Comparison of ENCODE assay signal across 24 cellular contexts in genomic region chr14:74917200-74917543, GRCh38. TPM values are rescaled to one million over a fixed set of nuclear protein-coding genes. Genes with fewer than 3 reads are reported as not detected.
DNase-seq lines count a peak whose midpoint lies in the region; ATAC-seq and TF ChIP-seq lines count a peak whose summit lies in the region.
"Had no signal": no experiment of that assay in that cellular context is flagged by ENCODE, and none has a peak within 500 bp of the region (broad histone marks: within the 10 kb centered on the region; RNA-seq: fewer than 3 reads in every experiment).

No MANE protein-coding gene starts in this region.

- intact Hi-C loops in ascending aorta (cut with DNase I) = loop anchor here (10.0 kb wide), 1 partner anchor 388 kb away; no protein-coding TSS in a partner anchor

- peaks cover 2 to 13% of the 10 kb centered on the region in 2 donors for H3K4me1 ChIP-seq in ascending aorta
- H3K4me1 ChIP-seq in cardiac muscle cell (ENCODE audit: low read depth) = peaks cover 17% of the 10 kb centered on the region
- H3K4me1 ChIP-seq in rectal smooth muscle tissue (ENCODE audit: control insufficient read depth, insufficient read depth, low read length) = no peaks in the 10 kb centered on the region
- H3K4me1 ChIP-seq in upper lobe of left lung = peaks cover 0 to 11% (median 6%) of the 10 kb centered on the region in 4 donors

- WGBS in upper lobe of left lung, 2 donors = 95% methylated on average over 4 of the region's 4 CpGs

- no peak for ATAC-seq in upper lobe of left lung (ENCODE audit: low FRiP score in 2 of 2)
- ATAC-seq in HG03432 (IDR thresholded peaks at IDR 0.05; ENCODE audit: unreplicated experiment) = no peak
- ATAC-seq in GM21526 (IDR thresholded peaks at IDR 0.05; ENCODE audit: low FRiP score, unreplicated experiment) = no peak
- ATAC-seq: effector memory CD8-positive, alpha-beta T cell had no signal

- no peaks in the 10 kb centered on the region for H3K36me3 ChIP-seq in ascending aorta
- H3K36me3 ChIP-seq in cardiac muscle cell = no peaks in the 10 kb centered on the region
- no peaks in the 10 kb centered on the region for H3K36me3 ChIP-seq in rectal smooth muscle tissue (ENCODE audit: control insufficient read depth, insufficient read depth, low read length)
- H3K36me3 ChIP-seq in upper lobe of left lung = no peaks in the 10 kb centered on the region

- TF ChIP-seq CTCF in ascending aorta (IDR thresholded peaks at IDR 0.05) = no peak
- no peak for TF ChIP-seq CTCF in cardiac muscle cell (IDR thresholded peaks at IDR 0.05; ENCODE audit: low read depth, low read length)
- no peak for TF ChIP-seq CTCF in upper lobe of left lung (IDR thresholded peaks at IDR 0.05)

- in situ Hi-C loops in KBM-7 (cut with MboI; ENCODE audit: low pct_unique_long_range_greater_than_20kb, low sequenced_read_pairs) = loop anchor here (25.0 kb wide), 1 partner anchor 170 kb away; no protein-coding TSS in a partner anchor

- H3K9me3 ChIP-seq in ascending aorta (no peaks in the 10 kb centered on the region), cardiac muscle cell (ENCODE audit: low read depth) (no peaks in the 10 kb centered on the region), upper lobe of left lung (no peaks in the 10 kb centered on the region)

- no peak overlapping the region for H3K4me3 ChIP-seq in ascending aorta
- H3K4me3 ChIP-seq in cardiac muscle cell = no peak overlapping the region
- H3K4me3 ChIP-seq in rectal smooth muscle tissue (ENCODE audit: low read length) = no peak overlapping the region
- no peak overlapping the region for H3K4me3 ChIP-seq in upper lobe of left lung
- H3K4me3 ChIP-seq: GM23248, hepatocyte, lung had no signal

- DNase-seq in ascending aorta (ENCODE audit: low spot score in 2 of 2) (no peak), cardiac muscle cell (ENCODE audit: low read depth in 1 of 2, low spot score in 1 of 2) (no peak), upper lobe of left lung (peak in 1 of 2 donors; percentile 58), KBM-7 (no peak)
- DNase-seq: activated CD4-positive, alpha-beta T cell treated with anti-CD3 and anti-CD28 coated beads, Interleukin-2, amount 50 U/mL, for 48 hours; activated naive CD4-positive, alpha-beta T cell; effector memory CD8-positive, alpha-beta T cell; GM23248; Kasumi-1; NCI-H1092 treated with DMSO at 0.1 percent for 48 hours; NCI-H524 treated with DMSO at 0.1 percent for 48 hours; SHP77; small intestine; stimulated activated CD4-positive, alpha-beta T cell treated with anti-CD3 and anti-CD28 coated beads, Interleukin-4, amount 100 ng/mL, for 24 hours; T-helper 1 cell had no signal

- TF ChIP-seq POLR2A in upper lobe of left lung (IDR thresholded peaks at IDR 0.05) = no peak

- no peaks in the 10 kb centered on the region for H3K27me3 ChIP-seq in ascending aorta
- H3K27me3 ChIP-seq in cardiac muscle cell = no peaks in the 10 kb centered on the region
- H3K27me3 ChIP-seq in rectal smooth muscle tissue (ENCODE audit: control insufficient read depth, insufficient read depth, low read length) = no peaks in the 10 kb centered on the region
- no peaks in the 10 kb centered on the region for H3K27me3 ChIP-seq in upper lobe of left lung

- H3K9ac ChIP-seq in rectal smooth muscle tissue (ENCODE audit: low read length) = no peak overlapping the region
- H3K9ac ChIP-seq: GM23248 had no signal

- no peak for TF ChIP-seq EP300 in upper lobe of left lung (IDR thresholded peaks at IDR 0.05)

- H3K27ac ChIP-seq in ascending aorta (peak overlapping the region; percentile 63 to 64), cardiac muscle cell (peak overlapping the region; percentile 77), rectal smooth muscle tissue (ENCODE audit: low read depth, low read length) (peak overlapping the region; percentile 31), upper lobe of left lung (peak overlapping the region in 3 of 4 donors; percentile 25 to 51 (median 48))
- H3K27ac ChIP-seq: GM23248, hepatocyte had no signal

RNA-seq across cellular contexts. Expression of gene RPS6KL1, which starts 5.9 kb away (rescaled TPM):
- 12.1 TPM for total RNA-seq in ascending aorta
- 7.6 and 15.1 TPM in 2 replicates for total RNA-seq in cardiac muscle cell
- 9.3 and 9.8 TPM in 2 replicates for polyA plus RNA-seq in cardiac muscle cell
- 10 to 100 TPM in 2 of 6 donors, 1 to 10 TPM in 4; 3.4 to 29.3 (median 7.3) TPM for total RNA-seq in upper lobe of left lung
- total RNA-seq: HT1080 had no signal

RNA-seq across cellular contexts. Expression of gene DLST, which starts 35.5 kb away (rescaled TPM):
- total RNA-seq in ascending aorta (59.7 TPM), cardiac muscle cell (53.2 and 63.7 TPM in 2 replicates), upper lobe of left lung (10 to 100 TPM; 81.0 to 95.3 (median 83.1) TPM)
- 10.0 and 13.8 TPM in 2 replicates for polyA plus RNA-seq in cardiac muscle cell

RNA-seq across cellular contexts. Expression of gene PGF, which starts 38.2 kb away (rescaled TPM):
- total RNA-seq in ascending aorta (41.1 TPM), cardiac muscle cell (14.2 and 18.1 TPM in 2 replicates), upper lobe of left lung (10 to 100 TPM in 2 of 6 donors, 1 to 10 TPM in 3, under 1 TPM in 1; 0.89 to 21.3 (median 5.0) TPM)
- polyA plus RNA-seq in cardiac muscle cell = 23.5 and 24.6 TPM in 2 replicates

RNA-seq across cellular contexts. Expression of gene PROX2, which starts 41.2 kb away (rescaled TPM):
- total RNA-seq in ascending aorta (not detected), cardiac muscle cell (not detected in 2 replicates), upper lobe of left lung (under 1 TPM in 2 of 6 donors, not detected in 4; 0.07 to 0.11 TPM)
- 0.06 and 0.75 TPM in 2 replicates for polyA plus RNA-seq in cardiac muscle cell
- total RNA-seq: cerebellum, GM23248, hepatocyte, HT1080, myocyte, osteocyte had no signal
- polyA plus RNA-seq: hepatocyte, small intestine had no signal
